ENCODE assay signal across 21 cellular contexts in genomic region chr9:18555105-18555883, GRCh38.
"Had no signal": no experiment of that assay in that cellular context is flagged by ENCODE, and none has a peak within 500 bp of the region (broad histone marks: within the 10 kb centered on the region; RNA-seq: fewer than 3 reads in every experiment).

No MANE protein-coding gene starts in this region.

- ATAC-seq: activated CD8-positive, alpha-beta memory T cell treated with anti-CD3 and anti-CD28 coated beads, Interleukin-2, amount 10 ng/mL, durations not matched to agents 7 days and 5 days; WTC11 had no signal

- H3K27ac Mint-ChIP-seq: activated CD4-positive, alpha-beta T cell treated with anti-CD3 and anti-CD28 coated beads, Interleukin-2, amount 10 ng/mL, durations not matched to agents 24 days and 14 days; activated CD8-positive, alpha-beta memory T cell treated with anti-CD3 and anti-CD28 coated beads, Interleukin-2, amount 10 ng/mL, durations not matched to agents 7 days and 5 days; activated naive CD4-positive, alpha-beta T cell treated with anti-CD3 and anti-CD28 coated beads, Interleukin-2, amount 50 U/mL, for 24 hours; activated T-cell treated with anti-CD3 and anti-CD28 coated beads, Interleukin-2, amount 50 U/mL, for 24 hours; activated T-helper 1 cell treated with anti-CD3 and anti-CD28 coated beads, Interleukin-12 subunit alpha, Interleukin-12 subunit beta, Interleukin-2, Interleukin-4 antibody, amounts not matched to agents 30 ng/mL and 10 ng/mL and 1 ng/mL, durations not matched to agents 14 hours and 24 hours and 36 hours; brain; T-helper 1 cell treated with Interleukin-12 subunit alpha and Interleukin-12 subunit beta and Interleukin-4 antibody, amounts not matched to agents 30 μg/mL and 1 μg/mL, for 36 hours; WTC11 had no signal

- H3K4me3 Mint-ChIP-seq: activated CD4-positive, alpha-beta T cell treated with anti-CD3 and anti-CD28 coated beads, Interleukin-2, amount 10 ng/mL, durations not matched to agents 24 days and 14 days; activated CD8-positive, alpha-beta memory T cell treated with anti-CD3 and anti-CD28 coated beads, Interleukin-2, amount 10 ng/mL, durations not matched to agents 7 days and 5 days; activated naive CD4-positive, alpha-beta T cell treated with anti-CD3 and anti-CD28 coated beads, Interleukin-2, amount 50 U/mL, for 24 hours; activated T-cell treated with anti-CD3 and anti-CD28 coated beads, Interleukin-2, amount 50 U/mL, for 24 hours; activated T-helper 1 cell treated with anti-CD3 and anti-CD28 coated beads, Interleukin-12 subunit alpha, Interleukin-12 subunit beta, Interleukin-2, Interleukin-4 antibody, amounts not matched to agents 30 ng/mL and 10 ng/mL and 1 ng/mL, durations not matched to agents 14 hours and 24 hours and 36 hours; brain; T-helper 1 cell treated with Interleukin-12 subunit alpha and Interleukin-12 subunit beta and Interleukin-4 antibody, amounts not matched to agents 30 μg/mL and 1 μg/mL, for 36 hours; WTC11 had no signal

- H3K9me3 Mint-ChIP-seq: activated CD4-positive, alpha-beta T cell treated with anti-CD3 and anti-CD28 coated beads, Interleukin-2, amount 10 ng/mL, durations not matched to agents 24 days and 14 days; activated T-cell treated with anti-CD3 and anti-CD28 coated beads, Interleukin-2, amount 50 U/mL, for 24 hours; activated T-helper 1 cell treated with anti-CD3 and anti-CD28 coated beads, Interleukin-12 subunit alpha, Interleukin-12 subunit beta, Interleukin-2, Interleukin-4 antibody, amounts not matched to agents 30 ng/mL and 10 ng/mL and 1 ng/mL, durations not matched to agents 14 hours and 24 hours and 36 hours; T-helper 1 cell treated with Interleukin-12 subunit alpha and Interleukin-12 subunit beta and Interleukin-4 antibody, amounts not matched to agents 30 μg/mL and 1 μg/mL, for 36 hours had no signal

- DNase-seq: activated CD4-positive, alpha-beta T cell treated with anti-CD3 and anti-CD28 coated beads, Interleukin-2, amount 10 ng/mL, durations not matched to agents 24 days and 14 days; activated CD4-positive, alpha-beta T cell treated with anti-CD3 and anti-CD28 coated beads, Interleukin-2, amount 50 U/mL, for 48 hours; activated CD4-positive, CD25-positive, alpha-beta regulatory T cell treated with anti-CD3 and anti-CD28 coated beads, Interleukin-2, amount 50 U/mL, for 72 hours; activated CD8-positive, alpha-beta memory T cell treated with anti-CD3 and anti-CD28 coated beads, Interleukin-2, amount 10 ng/mL, durations not matched to agents 7 days and 5 days; activated effector memory CD4-positive, alpha-beta T cell treated with Interleukin-2 at 50 U/mL for 16 hours; activated naive CD4-positive, alpha-beta T cell; activated T-cell treated with anti-CD3 and anti-CD28 coated beads, Interleukin-2, amount 50 U/mL, for 24 hours; MM.1S; NCI-H1105; NCI-H1436; NCI-H1694 treated with DMSO at 0.1 percent for 48 hours; NCI-H2029 treated with DMSO at 0.1 percent for 48 hours; NCI-H446; PC-9; SHP77 treated with DMSO at 0.1 percent for 48 hours had no signal

- H3K4me3 ChIP-seq: cardiac muscle cell, PC-9 had no signal

- H3K36me3 Mint-ChIP-seq: activated CD8-positive, alpha-beta memory T cell treated with anti-CD3 and anti-CD28 coated beads, Interleukin-2, amount 10 ng/mL, durations not matched to agents 7 days and 5 days; activated naive CD4-positive, alpha-beta T cell treated with anti-CD3 and anti-CD28 coated beads, Interleukin-2, amount 50 U/mL, for 24 hours; brain had no signal

- H3K27ac ChIP-seq: cardiac muscle cell, PC-9 had no signal

- H3K4me1 Mint-ChIP-seq: activated CD4-positive, alpha-beta T cell treated with anti-CD3 and anti-CD28 coated beads, Interleukin-2, amount 10 ng/mL, durations not matched to agents 24 days and 14 days; activated CD8-positive, alpha-beta memory T cell treated with anti-CD3 and anti-CD28 coated beads, Interleukin-2, amount 10 ng/mL, durations not matched to agents 7 days and 5 days; activated naive CD4-positive, alpha-beta T cell treated with anti-CD3 and anti-CD28 coated beads, Interleukin-2, amount 50 U/mL, for 24 hours; brain had no signal

- H3K27me3 ChIP-seq: cardiac muscle cell had no signal

- H3K36me3 ChIP-seq: cardiac muscle cell had no signal

- H3K27me3 Mint-ChIP-seq: activated CD4-positive, alpha-beta T cell treated with anti-CD3 and anti-CD28 coated beads, Interleukin-2, amount 10 ng/mL, durations not matched to agents 24 days and 14 days; activated CD8-positive, alpha-beta memory T cell treated with anti-CD3 and anti-CD28 coated beads, Interleukin-2, amount 10 ng/mL, durations not matched to agents 7 days and 5 days; activated T-cell treated with anti-CD3 and anti-CD28 coated beads, Interleukin-2, amount 50 U/mL, for 24 hours had no signal
